1 cellular context compared by ENCODE assay signal in genomic region chr1:40802078-40803075, GRCh38.
A peak's percentile ranks its signal among the peaks of the same experiment; 100 is the strongest.
TF ChIP-seq lines count a peak whose summit lies in the region.

No MANE protein-coding gene starts in this region.

TF ChIP-seq in K562, 482 proteins besides CTCF, POLR2A, EP300 and RAD21 (continued from another document and continues in another):
- TF ChIP-seq BRF2 (IDR thresholded peaks at IDR 0.05; ENCODE audit: borderline replicate concordance, insufficient read depth, insufficient read length) (no peak), TAF1 (IDR thresholded peaks at IDR 0.05; ENCODE audit: control insufficient read depth, extremely low read depth, insufficient read depth, low read length, severe bottlenecking) (no peak), TFAP4 (CRISPR knock-in tag; IDR thresholded peaks at IDR 0.05; ENCODE audit: borderline replicate concordance) (peak; percentile 35; the same call in 1 of the 2 replicates), GABPB2 (CRISPR knock-in tag; conservative IDR thresholded peaks at IDR 0.05) (no peak), HOMEZ (CRISPR knock-in tag; IDR thresholded peaks at IDR 0.05) (no peak), NCOA6 (IDR thresholded peaks at IDR 0.05) (no peak), NCOA2 (IDR thresholded peaks at IDR 0.05; ENCODE audit: partially characterized antibody in 2 of 2) (no peak), ZKSCAN3 (CRISPR knock-in tag; IDR thresholded peaks at IDR 0.05) (no peak), CREB3 (tag; conservative IDR thresholded peaks at IDR 0.05; ENCODE audit: low read depth) (peak; percentile 67; the same call in 1 of the 2 replicates), ARNT (IDR thresholded peaks at IDR 0.05) (no peak), HMG20A (CRISPR knock-in tag; conservative IDR thresholded peaks at IDR 0.05) (no peak), RBM22 (IDR thresholded peaks at IDR 0.05; ENCODE audit: low read depth, low read length, poor library complexity, severe bottlenecking) (no peak), ZC3H11A (IDR thresholded peaks at IDR 0.05; ENCODE audit: low read depth, low read length) (no peak), KLF1 (tag; IDR thresholded peaks at IDR 0.05) (no peak), GABPA (tag; conservative IDR thresholded peaks at IDR 0.05; ENCODE audit: low read depth) (peak; percentile 30), RBM17 (IDR thresholded peaks at IDR 0.05; ENCODE audit: borderline replicate concordance, low read depth, low read length) (no peak), ASH1L (IDR thresholded peaks at IDR 0.05; ENCODE audit: borderline replicate concordance, low read depth, partially characterized antibody) (no peak), EZH2 (IDR thresholded peaks at IDR 0.05; ENCODE audit: borderline replicate concordance, low read depth, low read length) (no peak), MECOM (CRISPR knock-in tag; IDR thresholded peaks at IDR 0.05) (no peak), SREBF1 (IDR thresholded peaks at IDR 0.05; ENCODE audit: borderline replicate concordance, low read depth, low read length) (no peak), HNRNPK (IDR thresholded peaks at IDR 0.05; ENCODE audit: low read depth, low read length, poor library complexity, severe bottlenecking) (no peak), ZNF143 (CRISPR knock-in tag; IDR thresholded peaks at IDR 0.05) (0 out of 2 replicates have a peak, but pooled peaks have one; percentile 20), TBL1XR1 (IDR thresholded peaks at IDR 0.05; ENCODE audit: low read length in 2 of 2) (no peak), ETV1 (tag; conservative IDR thresholded peaks at IDR 0.05; ENCODE audit: low read depth) (no peak), RUNX1 (IDR thresholded peaks at IDR 0.05; ENCODE audit: low read depth) (no peak), POLR2H (tag; IDR thresholded peaks at IDR 0.05; ENCODE audit: low read depth) (no peak), GABPB1 (CRISPR knock-in tag; IDR thresholded peaks at IDR 0.05) (no peak), ERF (CRISPR knock-in tag; IDR thresholded peaks at IDR 0.05) (no peak), MCM5 (IDR thresholded peaks at IDR 0.05; ENCODE audit: low read depth) (no peak), ZNF511 (CRISPR knock-in tag; IDR thresholded peaks at IDR 0.05) (peak; percentile 5), MXI1 (IDR thresholded peaks at IDR 0.05; ENCODE audit: low read depth, low read length) (no peak), KDM4B (IDR thresholded peaks at IDR 0.05; ENCODE audit: borderline replicate concordance in 2 of 2, low read depth in 1 of 2) (no peak), RBM15 (IDR thresholded peaks at IDR 0.05; ENCODE audit: insufficient read depth, low read length) (no peak), SAP30 (IDR thresholded peaks at IDR 0.05; ENCODE audit: borderline replicate concordance, insufficient read depth, low read depth, low read length, poor library complexity, severe bottlenecking) (no peak), ZNF655 (CRISPR knock-in tag; IDR thresholded peaks at IDR 0.05) (no peak), ZNF431 (CRISPR knock-in tag; IDR thresholded peaks at IDR 0.05) (no peak), CXXC5 (CRISPR knock-in tag; IDR thresholded peaks at IDR 0.05) (peak; percentile 81; the same call in 1 of the 2 replicates), HBP1 (CRISPR knock-in tag; IDR thresholded peaks at IDR 0.05) (no peak), FOXK1 (CRISPR knock-in tag; IDR thresholded peaks at IDR 0.05; ENCODE audit: borderline replicate concordance) (no peak), ETS2 (tag; IDR thresholded peaks at IDR 0.05; ENCODE audit: borderline replicate concordance, poor library complexity, severe bottlenecking) (no peak), POLR2AphosphoS2 (IDR thresholded peaks at IDR 0.05; ENCODE audit: low read length) (no peak), ATF6 (CRISPR knock-in tag; IDR thresholded peaks at IDR 0.05) (peak; percentile 71; the same call in 1 of the 2 replicates), THRAP3 (IDR thresholded peaks at IDR 0.05; ENCODE audit: borderline replicate concordance) (no peak), ESRRA (IDR thresholded peaks at IDR 0.05; ENCODE audit: borderline replicate concordance, low read depth) (peak; percentile 100), MTA2 (IDR thresholded peaks at IDR 0.05; ENCODE audit: low read depth) (no peak)
- TF ChIP-seq, protein P1, sequence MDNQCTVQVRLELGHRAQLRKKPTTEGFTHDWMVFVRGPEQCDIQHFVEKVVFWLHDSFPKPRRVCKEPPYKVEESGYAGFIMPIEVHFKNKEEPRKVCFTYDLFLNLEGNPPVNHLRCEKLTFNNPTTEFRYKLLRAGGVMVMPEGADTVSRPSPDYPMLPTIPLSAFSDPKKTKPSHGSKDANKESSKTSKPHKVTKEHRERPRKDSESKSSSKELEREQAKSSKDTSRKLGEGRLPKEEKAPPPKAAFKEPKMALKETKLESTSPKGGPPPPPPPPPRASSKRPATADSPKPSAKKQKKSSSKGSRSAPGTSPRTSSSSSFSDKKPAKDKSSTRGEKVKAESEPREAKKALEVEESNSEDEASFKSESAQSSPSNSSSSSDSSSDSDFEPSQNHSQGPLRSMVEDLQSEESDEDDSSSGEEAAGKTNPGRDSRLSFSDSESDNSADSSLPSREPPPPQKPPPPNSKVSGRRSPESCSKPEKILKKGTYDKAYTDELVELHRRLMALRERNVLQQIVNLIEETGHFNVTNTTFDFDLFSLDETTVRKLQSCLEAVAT (IDR thresholded peaks at IDR 0.05) = no peak; a peak in 1 of 4 replicates
- TF ChIP-seq, protein P2, sequence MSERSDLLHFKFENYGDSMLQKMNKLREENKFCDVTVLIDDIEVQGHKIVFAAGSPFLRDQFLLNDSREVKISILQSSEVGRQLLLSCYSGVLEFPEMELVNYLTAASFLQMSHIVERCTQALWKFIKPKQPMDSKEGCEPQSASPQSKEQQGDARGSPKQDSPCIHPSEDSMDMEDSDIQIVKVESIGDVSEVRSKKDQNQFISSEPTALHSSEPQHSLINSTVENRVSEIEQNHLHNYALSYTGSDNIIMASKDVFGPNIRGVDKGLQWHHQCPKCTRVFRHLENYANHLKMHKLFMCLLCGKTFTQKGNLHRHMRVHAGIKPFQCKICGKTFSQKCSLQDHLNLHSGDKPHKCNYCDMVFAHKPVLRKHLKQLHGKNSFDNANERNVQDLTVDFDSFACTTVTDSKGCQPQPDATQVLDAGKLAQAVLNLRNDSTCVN (CRISPR knock-in tag; IDR thresholded peaks at IDR 0.05) = no peak
- TF ChIP-seq, protein P3, sequence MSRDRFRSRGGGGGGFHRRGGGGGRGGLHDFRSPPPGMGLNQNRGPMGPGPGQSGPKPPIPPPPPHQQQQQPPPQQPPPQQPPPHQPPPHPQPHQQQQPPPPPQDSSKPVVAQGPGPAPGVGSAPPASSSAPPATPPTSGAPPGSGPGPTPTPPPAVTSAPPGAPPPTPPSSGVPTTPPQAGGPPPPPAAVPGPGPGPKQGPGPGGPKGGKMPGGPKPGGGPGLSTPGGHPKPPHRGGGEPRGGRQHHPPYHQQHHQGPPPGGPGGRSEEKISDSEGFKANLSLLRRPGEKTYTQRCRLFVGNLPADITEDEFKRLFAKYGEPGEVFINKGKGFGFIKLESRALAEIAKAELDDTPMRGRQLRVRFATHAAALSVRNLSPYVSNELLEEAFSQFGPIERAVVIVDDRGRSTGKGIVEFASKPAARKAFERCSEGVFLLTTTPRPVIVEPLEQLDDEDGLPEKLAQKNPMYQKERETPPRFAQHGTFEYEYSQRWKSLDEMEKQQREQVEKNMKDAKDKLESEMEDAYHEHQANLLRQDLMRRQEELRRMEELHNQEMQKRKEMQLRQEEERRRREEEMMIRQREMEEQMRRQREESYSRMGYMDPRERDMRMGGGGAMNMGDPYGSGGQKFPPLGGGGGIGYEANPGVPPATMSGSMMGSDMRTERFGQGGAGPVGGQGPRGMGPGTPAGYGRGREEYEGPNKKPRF (IDR thresholded peaks at IDR 0.05; ENCODE audit: low read depth, low read length) = no peak
- TF ChIP-seq, protein P4, sequence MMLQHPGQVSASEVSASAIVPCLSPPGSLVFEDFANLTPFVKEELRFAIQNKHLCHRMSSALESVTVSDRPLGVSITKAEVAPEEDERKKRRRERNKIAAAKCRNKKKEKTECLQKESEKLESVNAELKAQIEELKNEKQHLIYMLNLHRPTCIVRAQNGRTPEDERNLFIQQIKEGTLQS (IDR thresholded peaks at IDR 0.05) = no peak
- TF ChIP-seq, protein P4 (CRISPR knock-in tag; conservative IDR thresholded peaks at IDR 0.05) = no peak
